In genomic region chr1:156616463-156616862, GRCh38 we compare ENCODE assay signal across 8 cellular contexts. TPM values are rescaled to one million over a fixed set of nuclear protein-coding genes. Genes with fewer than 3 reads are reported as not detected.
DNase-seq lines count a peak whose midpoint lies in the region; ATAC-seq and TF ChIP-seq lines count a peak whose summit lies in the region.

No MANE protein-coding gene starts in this region.

- H3K4me1 ChIP-seq in Panc1 (ENCODE audit: control insufficient read depth, insufficient read depth, low read length) = peaks cover 4% of the 10 kb centered on the region
- H3K4me1 ChIP-seq in gastrocnemius medialis = peaks cover 0 to 7% of the 10 kb centered on the region in 2 donors

- H3K27me3 Mint-ChIP-seq in HFFc6 (ENCODE audit: insufficient read depth) = peaks cover 42% of the 10 kb centered on the region

- H3K9me3 Mint-ChIP-seq in HFFc6 = no peaks in the 10 kb centered on the region

- peak in 1 of 2 donors; percentile 13 for TF ChIP-seq POLR2A in gastrocnemius medialis (IDR thresholded peaks at IDR 0.05)

- ATAC-seq in Panc1 (peak; percentile 64), gastrocnemius medialis (peak; percentile 52 to 64), GM19324 (IDR thresholded peaks at IDR 0.05; ENCODE audit: low FRiP score, unreplicated experiment) (no peak)

- in situ Hi-C loops in Panc1 (cut with HindIII; ENCODE audit: low pct_unique_long_range_greater_than_20kb, low sequenced_read_pairs) (no loop called here), gastrocnemius medialis (cut with MboI; ENCODE audit: low sequenced_read_pairs in 4 of 4) (loop anchor here in 1 of 4 donors (10.0 kb wide), 1 partner anchor 232 kb away; no protein-coding TSS in a partner anchor)

- H3K4me3 ChIP-seq in Panc1 (ENCODE audit: low read depth in 2 of 2, low read length in 2 of 2) (peak overlapping the region in 1 of 2 experiments; percentile 6; a peak in 1 of 4 replicates), gastrocnemius medialis (no peak overlapping the region)

- H3K4me3 Mint-ChIP-seq in HFFc6 = peak overlapping the region; percentile 7

- no TSS peak for BruUV-seq in Panc1 (replicated peaks; lab: Mats Ljungman, UMichigan)

- peaks cover 10% of the 10 kb centered on the region for H3K4me1 Mint-ChIP-seq in HFFc6 (ENCODE audit: low read depth)

- no peaks in the 10 kb centered on the region for H3K36me3 Mint-ChIP-seq in HFFc6 (ENCODE audit: low read depth)

- H3K36me3 ChIP-seq in Panc1 (ENCODE audit: control insufficient read depth, insufficient read depth, low read length) (no peaks in the 10 kb centered on the region), gastrocnemius medialis (no peaks in the 10 kb centered on the region)

- TF ChIP-seq CTCF in HFFc6 (IDR thresholded peaks at IDR 0.05) = peak; percentile 30; the same call in 1 of the 2 replicates
- TF ChIP-seq CTCF in Panc1 (IDR thresholded peaks at IDR 0.05) = no peak
- peak in 1 of 5 experiments; percentile 10 for TF ChIP-seq CTCF in gastrocnemius medialis (IDR thresholded peaks at IDR 0.05 in 4 of 5, conservative IDR thresholded peaks at IDR 0.05 in 1 of 5)

- H3K27me3 ChIP-seq in Panc1 (ENCODE audit: control insufficient read depth, insufficient read depth, low read length) = no peaks in the 10 kb centered on the region
- peaks cover 8 to 14% (median 10%) of the 10 kb centered on the region in 3 donors for H3K27me3 ChIP-seq in gastrocnemius medialis

- CTCF ChIA-PET in Panc1 (lab: Charles Lee) = interaction anchor here (0.7 to 0.9 kb wide), 2 partner anchors 8 to 42 kb away, joined by 3 to 5 read pairs; no protein-coding TSS in a partner anchor

- H3K9me3 ChIP-seq in Panc1 (ENCODE audit: control insufficient read depth, insufficient read depth, low read depth, low read length) (no peaks in the 10 kb centered on the region), gastrocnemius medialis (no peaks in the 10 kb centered on the region)

- peak; percentile 62 for DNase-seq in HFFc6
- no peak for DNase-seq in Panc1 (ENCODE audit: low read depth, low spot score)
- peak; percentile 90 for DNase-seq in globus pallidus (ENCODE audit: low spot score)
- DNase-seq in gastrocnemius medialis = peak in 1 of 2 donors; percentile 22
- DNase-seq in NCI-H2107 (lab: John Stamatoyannopoulos, UW) = no peak
- no peak for DNase-seq in NCI-H1048 (lab: John Stamatoyannopoulos, UW)
- DNase-seq in amniotic stem cell (lab: John Stamatoyannopoulos, UW) = no peak

- POLR2A ChIA-PET in Panc1 (lab: Charles Lee) = no interaction called here

- H3K27ac Mint-ChIP-seq in HFFc6 = no peak overlapping the region

- intact Hi-C loops in Panc1 (cut with micrococcal nuclease; ENCODE audit: unreplicated experiment) = no loop called here
- intact Hi-C loops in gastrocnemius medialis (cut with DNase I; ENCODE audit: low total_unique reads) = no loop called here

- no peak overlapping the region for H3K27ac ChIP-seq in Panc1 (ENCODE audit: low read length)
- H3K27ac ChIP-seq in gastrocnemius medialis = peak overlapping the region in 3 of 4 donors; percentile 27 to 68 (median 58)

RNA-seq across cellular contexts. Expression of gene HAPLN2, which starts 2.8 kb away (rescaled TPM):
- not detected for total RNA-seq in HFFc6 (2021; fragmentation: NEBNext Ultra II Directional; extraction: Animal tissue kit (Norgen Biotek cat#: 25700))
- total RNA-seq in Panc1 (2021; ENCODE audit: unreplicated experiment) (0.21 TPM), gastrocnemius medialis (1 to 10 TPM in 3 of 4 donors, under 1 TPM in 1; 0.53 to 6.0 (median 3.0) TPM)
- 0.44 TPM for polyA plus RNA-seq in Panc1 (2012; ENCODE audit: insufficient read length)

RNA-seq across cellular contexts. Expression of gene GPATCH4, which starts 15.2 kb away (rescaled TPM):
- total RNA-seq in HFFc6 (2021; fragmentation: NEBNext Ultra II Directional; extraction: Animal tissue kit (Norgen Biotek cat#: 25700)) = 10 to 100 TPM; 25.0 to 35.8 (median 32.7) TPM
- 44.4 TPM for total RNA-seq in Panc1 (2021; ENCODE audit: unreplicated experiment)
- polyA plus RNA-seq in Panc1 (2012; ENCODE audit: insufficient read length) = 39.2 TPM
- 100 to 1,000 TPM in 1 of 4 donors, 10 to 100 TPM in 3; 35.6 to 103 (median 47.6) TPM for total RNA-seq in gastrocnemius medialis

RNA-seq across cellular contexts. Expression of gene NAXE, which starts 24.9 kb away (rescaled TPM):
- 10 to 100 TPM; 73.9 to 83.9 (median 76.7) TPM for total RNA-seq in HFFc6 (2021; fragmentation: NEBNext Ultra II Directional; extraction: Animal tissue kit (Norgen Biotek cat#: 25700))
- total RNA-seq in Panc1 (2021; ENCODE audit: unreplicated experiment) (211 TPM), gastrocnemius medialis (10 to 100 TPM; 34.4 to 66.7 (median 46.0) TPM)
- 269 TPM for polyA plus RNA-seq in Panc1 (2012; ENCODE audit: insufficient read length)

RNA-seq across cellular contexts. Expression of gene BCAN, which starts 25.5 kb away (rescaled TPM):
- total RNA-seq in HFFc6 (2021; fragmentation: NEBNext Ultra II Directional; extraction: Animal tissue kit (Norgen Biotek cat#: 25700)) = not detected
- 0.57 TPM for total RNA-seq in Panc1 (2021; ENCODE audit: unreplicated experiment)
- polyA plus RNA-seq in Panc1 (2012; ENCODE audit: insufficient read length) = 0.51 TPM
- total RNA-seq in gastrocnemius medialis = under 1 TPM in 2 of 4 donors, not detected in 2; 0.26 to 0.29 TPM

RNA-seq across cellular contexts. Expression of gene TTC24, which starts 36.9 kb away (rescaled TPM):
- not detected for total RNA-seq in HFFc6 (2021; fragmentation: NEBNext Ultra II Directional; extraction: Animal tissue kit (Norgen Biotek cat#: 25700))
- total RNA-seq in Panc1 (2021; ENCODE audit: unreplicated experiment) = not detected
- polyA plus RNA-seq in Panc1 (2012; ENCODE audit: insufficient read length) = not detected
- total RNA-seq in gastrocnemius medialis = 1 to 10 TPM in 1 of 4 donors, not detected in 3; 3.6 TPM

Comparison
In these comparisons a context has a peak if more than half of its experiments do, and no peak if none do; other contexts are left out.
1. DNase-seq: peak in HFFc6 (single experiment) and globus pallidus (single experiment); none in Panc1 (single experiment), NCI-H2107 (single experiment), NCI-H1048 (single experiment) and amniotic stem cell (single experiment).